ENCODE assay signal across 8 cellular contexts in the genomic region with DNA sequence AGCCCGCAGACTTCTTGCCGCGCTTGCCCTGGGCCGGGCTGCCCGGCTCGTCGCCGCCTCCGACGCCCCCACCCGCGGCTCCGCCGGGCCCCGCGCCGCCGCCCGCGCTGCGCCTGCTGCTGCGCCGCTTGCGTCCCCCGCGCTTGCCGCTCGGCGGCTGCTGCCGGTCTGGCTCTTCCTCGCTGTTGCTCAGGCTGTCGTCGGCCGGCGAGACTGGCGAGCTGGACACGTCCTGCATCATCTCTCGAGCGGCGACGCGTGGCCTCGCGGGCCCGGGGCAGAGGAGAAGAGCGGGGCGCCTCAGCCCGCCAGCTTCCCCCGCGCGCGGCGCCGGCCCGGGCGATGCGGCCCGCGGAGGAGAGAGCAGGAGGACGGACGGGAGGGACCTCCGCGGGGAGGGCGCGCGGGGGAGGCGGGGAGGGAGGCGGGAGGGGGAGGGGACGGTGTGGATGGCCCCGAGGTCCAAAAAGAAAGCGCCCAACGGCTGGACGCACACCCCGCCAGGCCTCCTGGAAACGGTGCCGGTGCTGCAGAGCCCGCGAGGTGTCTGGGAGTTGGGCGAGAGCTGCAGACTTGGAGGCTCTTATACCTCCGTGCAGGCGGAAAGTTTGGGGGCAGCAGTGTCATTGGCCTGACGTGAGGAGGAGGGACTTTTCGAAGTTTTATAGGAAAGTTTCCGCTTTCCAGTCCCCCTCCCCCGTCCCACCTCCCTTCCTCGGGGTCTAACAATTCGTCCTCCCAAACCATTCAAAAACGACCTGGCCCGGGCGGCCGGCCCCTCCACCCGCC. TPM values are rescaled to one million over a fixed set of nuclear protein-coding genes. Genes with fewer than 3 reads are reported as not detected.
DNase-seq lines count a peak whose midpoint lies in the region; ATAC-seq and TF ChIP-seq lines count a peak whose summit lies in the region.

Gene TWIST1 (minus strand): TSS at position 556 of the 789 bp plus-strand sequence. CDS start 315 bp downstream, at position 241.

- no peak for TF ChIP-seq CTCF in RWPE1 (conservative IDR thresholded peaks at IDR 0.05; ENCODE audit: low read depth)
- no peak for TF ChIP-seq CTCF in epithelial cell of esophagus (IDR thresholded peaks at IDR 0.05; ENCODE audit: insufficient read depth, low read depth, low read length, missing control alignments)

- H3K27me3 Mint-ChIP-seq in natural killer cell treated with Interleukin-12 subunit alpha and Interleukin-12 subunit beta and Interleukin-15 and Interleukin-18, amount 100 ng/mL, for 72 hours, result peaks cover 25 to 71% of the 10 kb centered on the region in 2 donors

- CTCF ChIA-PET in RWPE1 (lab: Yijun Ruan, JAX), result interaction anchor here (0.5 kb wide), 1 partner anchor 73 kb away, joined by 3 read pairs; no protein-coding TSS in a partner anchor

- DNase-seq in COLO668 (lab: John Stamatoyannopoulos, UW; ENCODE audit: unreplicated experiment) (peak; percentile 73), GOT3 (lab: John Stamatoyannopoulos, UW) (peak; percentile 59), RWPE1 (ENCODE audit: low spot score) (peak; percentile 58), epithelial cell of esophagus (ENCODE audit: low read depth) (peak; percentile 49), NCI-H1694 (lab: John Stamatoyannopoulos, UW) (no peak)
- no peak for DNase-seq in natural killer cell treated with Interleukin-12 subunit alpha and Interleukin-12 subunit beta and Interleukin-15 and Interleukin-18, amount 100 ng/mL, for 72 hours (ENCODE audit: low spot score)
- DNase-seq in activated CD8-positive, alpha-beta memory T cell treated with anti-CD3 and anti-CD28 coated beads, Interleukin-2, amount 50 U/mL, for 4 hours, result no peak

- H3K4me1 Mint-ChIP-seq in natural killer cell treated with Interleukin-12 subunit alpha and Interleukin-12 subunit beta and Interleukin-15 and Interleukin-18, amount 100 ng/mL, for 72 hours (ENCODE audit: low read depth in 2 of 2), result peaks cover 4 to 10% of the 10 kb centered on the region in 2 donors

- H3K4me3 Mint-ChIP-seq in natural killer cell treated with Interleukin-12 subunit alpha and Interleukin-12 subunit beta and Interleukin-15 and Interleukin-18, amount 100 ng/mL, for 72 hours, result peak within 1 kb of the TSS; percentile 67

- peaks cover 4% of the 10 kb centered on the region for H3K36me3 Mint-ChIP-seq in natural killer cell treated with Interleukin-12 subunit alpha and Interleukin-12 subunit beta and Interleukin-15 and Interleukin-18, amount 100 ng/mL, for 72 hours

- no peaks in the 10 kb centered on the region for H3K9me3 Mint-ChIP-seq in natural killer cell treated with Interleukin-12 subunit alpha and Interleukin-12 subunit beta and Interleukin-15 and Interleukin-18, amount 100 ng/mL, for 72 hours

- POLR2A ChIA-PET in RWPE1 (lab: Yijun Ruan, JAX; ENCODE audit: low non-redundant PET), result no interaction called here

- peak; percentile 47 to 65 for ATAC-seq in natural killer cell treated with Interleukin-12 subunit alpha and Interleukin-12 subunit beta and Interleukin-15 and Interleukin-18, amount 100 ng/mL, for 72 hours
- no peak for ATAC-seq in GM21529 (IDR thresholded peaks at IDR 0.05; ENCODE audit: unreplicated experiment)

- peak within 1 kb of the TSS; percentile 86 for H3K27ac ChIP-seq in RWPE1

- no peak within 1 kb of the TSS for H3K27ac Mint-ChIP-seq in natural killer cell treated with Interleukin-12 subunit alpha and Interleukin-12 subunit beta and Interleukin-15 and Interleukin-18, amount 100 ng/mL, for 72 hours

- peak within 1 kb of the TSS; percentile 72 for H3K4me3 ChIP-seq in epithelial cell of esophagus (ENCODE audit: low read length)

RNA-seq across cellular contexts. Expression of gene TWIST1, which starts in this region (rescaled TPM):
- total RNA-seq in natural killer cell treated with Interleukin-12 subunit alpha and Interleukin-12 subunit beta and Interleukin-15 and Interleukin-18, amount 100 ng/mL, for 72 hours, result not detected

Comparison
In these comparisons a context has a peak if more than half of its experiments do, and no peak if none do; other contexts are left out.
1. Peak in ATAC-seq in natural killer cell treated with Interleukin-12 subunit alpha and Interleukin-12 subunit beta and Interleukin-15 and Interleukin-18, amount 100 ng/mL, for 72 hours; RNA of the gene not detected or under 1 TPM.
2. DNase-seq: peak in COLO668 (single experiment), GOT3 (single experiment), RWPE1 (single experiment) and epithelial cell of esophagus (single experiment); none in natural killer cell treated with Interleukin-12 subunit alpha and Interleukin-12 subunit beta and Interleukin-15 and Interleukin-18, amount 100 ng/mL, for 72 hours (single experiment), NCI-H1694 (single experiment) and activated CD8-positive, alpha-beta memory T cell treated with anti-CD3 and anti-CD28 coated beads, Interleukin-2, amount 50 U/mL, for 4 hours (single experiment).